In the genomic region with DNA sequence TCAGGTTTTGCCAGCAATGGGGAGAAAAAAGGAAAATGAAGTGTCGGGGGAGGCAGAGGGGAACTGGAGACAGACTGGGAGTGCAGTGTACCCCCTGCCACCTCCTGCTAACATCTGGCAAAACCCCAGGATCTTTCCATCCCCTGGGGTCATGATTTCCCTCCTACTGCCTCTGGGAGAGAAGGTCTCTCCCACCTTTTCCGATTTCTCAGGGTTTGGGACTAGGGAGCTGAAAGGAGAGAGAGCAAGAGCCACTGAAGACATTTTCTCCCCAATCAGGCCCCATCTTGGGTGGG, we compare ENCODE assay signal across 8 cellular contexts. TPM values are rescaled to one million over a fixed set of nuclear protein-coding genes. Genes with fewer than 3 reads are reported as not detected.
DNase-seq lines count a peak whose midpoint lies in the region; ATAC-seq and TF ChIP-seq lines count a peak whose summit lies in the region.

No MANE protein-coding gene starts in this region.

- H3K4me1 Mint-ChIP-seq in stimulated activated naive CD8-positive, alpha-beta T cell treated with anti-CD3 and anti-CD28 coated beads, Interleukin-15, Interleukin-2, amounts not matched to agents 100 ng/mL and 50 ng/mL, for 24 hours (ENCODE audit: low read depth), result peaks cover 73% of the 10 kb centered on the region
- peaks cover 43% of the 10 kb centered on the region for H3K4me1 Mint-ChIP-seq in endodermal cell

- no peak for TF ChIP-seq EP300 in neural cell (conservative IDR thresholded peaks at IDR 0.05; ENCODE audit: poor library complexity, severe bottlenecking)

- H3K27me3 ChIP-seq in endodermal cell (ENCODE audit: control insufficient read depth, insufficient read depth, low read length, poor library complexity, severe bottlenecking), result no peaks in the 10 kb centered on the region
- peaks cover 16% of the 10 kb centered on the region for H3K27me3 ChIP-seq in neural cell (ENCODE audit: insufficient read depth, low read depth, low read length)

- peak overlapping the region; percentile 72 for H3K4me3 Mint-ChIP-seq in stimulated activated naive CD8-positive, alpha-beta T cell treated with anti-CD3 and anti-CD28 coated beads, Interleukin-15, Interleukin-2, amounts not matched to agents 100 ng/mL and 50 ng/mL, for 24 hours
- H3K4me3 Mint-ChIP-seq in endodermal cell, result peak overlapping the region; percentile 37

- peak overlapping the region; percentile 95 for H3K27ac Mint-ChIP-seq in stimulated activated naive CD8-positive, alpha-beta T cell treated with anti-CD3 and anti-CD28 coated beads, Interleukin-15, Interleukin-2, amounts not matched to agents 100 ng/mL and 50 ng/mL, for 24 hours
- peak overlapping the region; percentile 98 for H3K27ac Mint-ChIP-seq in endodermal cell

- no peak for ATAC-seq in stimulated activated naive CD8-positive, alpha-beta T cell treated with anti-CD3 and anti-CD28 coated beads, Interleukin-15, Interleukin-2, amounts not matched to agents 100 U/mL and 50 U/mL, for 24 hours

- H3K4me3 ChIP-seq in endodermal cell (ENCODE audit: low read length) (peak overlapping the region; percentile 56), neural cell (ENCODE audit: low read length) (no peak overlapping the region)

- H3K36me3 ChIP-seq in endodermal cell (ENCODE audit: control insufficient read depth, insufficient read depth, low read length), result peaks cover 28% of the 10 kb centered on the region
- H3K36me3 ChIP-seq in neural cell (ENCODE audit: insufficient read depth, low read length), result no peaks in the 10 kb centered on the region

- no peaks in the 10 kb centered on the region for H4K20me1 ChIP-seq in neural cell (ENCODE audit: insufficient read depth)

- H3F3A ChIP-seq in neural cell (ENCODE audit: insufficient read depth, low read length, poor library complexity, severe bottlenecking), result no peaks in the 10 kb centered on the region

- H3K4me2 ChIP-seq in neural cell (ENCODE audit: low read length), result no peak overlapping the region

- H2AFZ ChIP-seq in neural cell (ENCODE audit: low read depth, low read length), result no peak overlapping the region

- no peak for TF ChIP-seq RAD21 in neural cell (conservative IDR thresholded peaks at IDR 0.05)

- no peak for TF ChIP-seq CTCF in endodermal cell (conservative IDR thresholded peaks at IDR 0.05)
- no peak for TF ChIP-seq CTCF in neural cell (IDR thresholded peaks at IDR 0.05; ENCODE audit: poor library complexity, severe bottlenecking)

- H3K36me3 Mint-ChIP-seq in stimulated activated naive CD8-positive, alpha-beta T cell treated with anti-CD3 and anti-CD28 coated beads, Interleukin-15, Interleukin-2, amounts not matched to agents 100 ng/mL and 50 ng/mL, for 24 hours (ENCODE audit: low read depth), result peaks cover 53% of the 10 kb centered on the region
- H3K36me3 Mint-ChIP-seq in endodermal cell (ENCODE audit: low read depth), result peaks cover 12% of the 10 kb centered on the region

- H3K79me2 ChIP-seq in neural cell (replicated peaks; ENCODE audit: insufficient read depth, low read length), result no peaks in the 10 kb centered on the region

- 76% methylated on average over 2 of the region's 2 CpGs; no CpG with 5 or more reads in 1 of the 2 experiments for WGBS in endodermal cell (ENCODE audit: insufficient coverage in 1 of 2, insufficient read length in 1 of 2), 2 experiments

- H3K9me3 ChIP-seq in endodermal cell (ENCODE audit: control insufficient read depth, low read length), result no peaks in the 10 kb centered on the region
- H3K9me3 ChIP-seq in neural cell (ENCODE audit: low read length), result no peaks in the 10 kb centered on the region

- H3K27ac ChIP-seq in endodermal cell (ENCODE audit: low read depth, low read length) (peak overlapping the region; percentile 91), neural cell (ENCODE audit: low read length) (no peak overlapping the region)

- DNase-seq in stimulated activated naive CD8-positive, alpha-beta T cell treated with anti-CD3 and anti-CD28 coated beads, Interleukin-15, Interleukin-2, amounts not matched to agents 100 U/mL and 50 U/mL, for 24 hours, result no peak
- DNase-seq in endodermal cell (no peak), T-helper 9 cell (no peak), NCI-H2227 treated with DMSO at 0.1 percent for 48 hours (lab: John Stamatoyannopoulos, UW) (no peak), SIG-M5 (lab: John Stamatoyannopoulos, UW) (no peak), amniotic stem cell (lab: John Stamatoyannopoulos, UW) (no peak)

- H3K4me1 ChIP-seq in endodermal cell (ENCODE audit: control insufficient read depth, insufficient read depth, low read length), result peaks cover 30% of the 10 kb centered on the region

- no peaks in the 10 kb centered on the region for H3K27me3 Mint-ChIP-seq in stimulated activated naive CD8-positive, alpha-beta T cell treated with anti-CD3 and anti-CD28 coated beads, Interleukin-15, Interleukin-2, amounts not matched to agents 100 ng/mL and 50 ng/mL, for 24 hours
- H3K27me3 Mint-ChIP-seq in endodermal cell (ENCODE audit: insufficient read depth), result no peaks in the 10 kb centered on the region

- no peaks in the 10 kb centered on the region for H3K9me3 Mint-ChIP-seq in stimulated activated naive CD8-positive, alpha-beta T cell treated with anti-CD3 and anti-CD28 coated beads, Interleukin-15, Interleukin-2, amounts not matched to agents 100 ng/mL and 50 ng/mL, for 24 hours
- no peaks in the 10 kb centered on the region for H3K9me3 Mint-ChIP-seq in endodermal cell

- peak overlapping the region; percentile 84 for H3K9ac ChIP-seq in endodermal cell (ENCODE audit: extremely low read depth, low read length, poor library complexity, severe bottlenecking)
- H3K9ac ChIP-seq in neural cell (ENCODE audit: low read length), result peak overlapping the region; percentile 1

- H3K9me2 ChIP-seq in neural cell (ENCODE audit: insufficient read depth, low read length), result no peaks in the 10 kb centered on the region

TF ChIP-seq in neural cell, 6 proteins besides CTCF, POLR2A, EP300 and RAD21:
- TF ChIP-seq MXI1 (conservative IDR thresholded peaks at IDR 0.05; ENCODE audit: poor library complexity, severe bottlenecking), result no peak
- TF ChIP-seq EZH2 (IDR thresholded peaks at IDR 0.05; ENCODE audit: borderline replicate concordance, insufficient read depth, low read length, poor library complexity, severe bottlenecking), result no peak
- no peak for TF ChIP-seq TAF1 (IDR thresholded peaks at IDR 0.05; ENCODE audit: low read depth)
- TF ChIP-seq, protein P1, sequence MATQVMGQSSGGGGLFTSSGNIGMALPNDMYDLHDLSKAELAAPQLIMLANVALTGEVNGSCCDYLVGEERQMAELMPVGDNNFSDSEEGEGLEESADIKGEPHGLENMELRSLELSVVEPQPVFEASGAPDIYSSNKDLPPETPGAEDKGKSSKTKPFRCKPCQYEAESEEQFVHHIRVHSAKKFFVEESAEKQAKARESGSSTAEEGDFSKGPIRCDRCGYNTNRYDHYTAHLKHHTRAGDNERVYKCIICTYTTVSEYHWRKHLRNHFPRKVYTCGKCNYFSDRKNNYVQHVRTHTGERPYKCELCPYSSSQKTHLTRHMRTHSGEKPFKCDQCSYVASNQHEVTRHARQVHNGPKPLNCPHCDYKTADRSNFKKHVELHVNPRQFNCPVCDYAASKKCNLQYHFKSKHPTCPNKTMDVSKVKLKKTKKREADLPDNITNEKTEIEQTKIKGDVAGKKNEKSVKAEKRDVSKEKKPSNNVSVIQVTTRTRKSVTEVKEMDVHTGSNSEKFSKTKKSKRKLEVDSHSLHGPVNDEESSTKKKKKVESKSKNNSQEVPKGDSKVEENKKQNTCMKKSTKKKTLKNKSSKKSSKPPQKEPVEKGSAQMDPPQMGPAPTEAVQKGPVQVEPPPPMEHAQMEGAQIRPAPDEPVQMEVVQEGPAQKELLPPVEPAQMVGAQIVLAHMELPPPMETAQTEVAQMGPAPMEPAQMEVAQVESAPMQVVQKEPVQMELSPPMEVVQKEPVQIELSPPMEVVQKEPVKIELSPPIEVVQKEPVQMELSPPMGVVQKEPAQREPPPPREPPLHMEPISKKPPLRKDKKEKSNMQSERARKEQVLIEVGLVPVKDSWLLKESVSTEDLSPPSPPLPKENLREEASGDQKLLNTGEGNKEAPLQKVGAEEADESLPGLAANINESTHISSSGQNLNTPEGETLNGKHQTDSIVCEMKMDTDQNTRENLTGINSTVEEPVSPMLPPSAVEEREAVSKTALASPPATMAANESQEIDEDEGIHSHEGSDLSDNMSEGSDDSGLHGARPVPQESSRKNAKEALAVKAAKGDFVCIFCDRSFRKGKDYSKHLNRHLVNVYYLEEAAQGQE (IDR thresholded peaks at IDR 0.05; ENCODE audit: borderline replicate concordance), result no peak
- TF ChIP-seq POLR2AphosphoS5 (IDR thresholded peaks at IDR 0.05), result no peak
- TF ChIP-seq SMC3 (conservative IDR thresholded peaks at IDR 0.05; ENCODE audit: poor library complexity), result no peak

RNA-seq across cellular contexts. Expression of gene FHL3, which starts 5.1 kb away (rescaled TPM):
- total RNA-seq in endodermal cell, result 10 to 100 TPM; 20.5 to 20.6 TPM
- 22.3 TPM for polyA plus RNA-seq in endodermal cell (2013, experiment 1 of 2)
- 22.3 TPM for polyA plus RNA-seq in endodermal cell (2013, experiment 2 of 2)
- 3.3 and 3.5 TPM in 2 replicates for polyA plus RNA-seq in neural cell
- 1.2 TPM in 2 replicates for polyA minus RNA-seq in neural cell

RNA-seq across cellular contexts. Expression of gene SF3A3, which starts 10.4 kb away (rescaled TPM):
- 10 to 100 TPM; 89.3 to 97.0 TPM for total RNA-seq in endodermal cell
- polyA plus RNA-seq in endodermal cell (2013, experiment 1 of 2), result 86.4 TPM
- 84.4 TPM for polyA plus RNA-seq in endodermal cell (2013, experiment 2 of 2)
- 104 and 123 TPM in 2 replicates for polyA plus RNA-seq in neural cell
- polyA minus RNA-seq in neural cell, result 111 and 133 TPM in 2 replicates

RNA-seq across cellular contexts. Expression of gene UTP11, which starts 12.4 kb away (rescaled TPM):
- total RNA-seq in endodermal cell, result 10 to 100 TPM; 40.9 to 46.3 TPM
- polyA plus RNA-seq in endodermal cell (2013, experiment 1 of 2), result 50.0 TPM
- polyA plus RNA-seq in endodermal cell (2013, experiment 2 of 2), result 54.7 TPM
- 86.4 and 144 TPM in 2 replicates for polyA plus RNA-seq in neural cell
- polyA minus RNA-seq in neural cell, result 49.9 and 62.7 TPM in 2 replicates

RNA-seq across cellular contexts. Expression of gene POU3F1, which starts 46.4 kb away (rescaled TPM):
- total RNA-seq in endodermal cell, result under 1 TPM; 0.20 to 0.46 TPM
- polyA plus RNA-seq in endodermal cell (2013, experiment 1 of 2), result 9.7 TPM
- 8.6 TPM for polyA plus RNA-seq in endodermal cell (2013, experiment 2 of 2)
- polyA plus RNA-seq in neural cell, result 2.6 and 3.1 TPM in 2 replicates
- polyA minus RNA-seq in neural cell, result 4.9 and 6.6 TPM in 2 replicates

RNA-seq across cellular contexts. Expression of gene INPP5B, which starts 53.3 kb away (rescaled TPM):
- 10 to 100 TPM; 19.9 to 21.4 TPM for total RNA-seq in endodermal cell
- polyA plus RNA-seq in endodermal cell (2013, experiment 1 of 2), result 15.5 TPM
- 14.5 TPM for polyA plus RNA-seq in endodermal cell (2013, experiment 2 of 2)
- polyA plus RNA-seq in neural cell, result 13.4 and 13.8 TPM in 2 replicates
- polyA minus RNA-seq in neural cell, result 14.1 and 14.4 TPM in 2 replicates
